Comparison of ENCODE assay signal across 15 cellular contexts in the genomic region with DNA sequence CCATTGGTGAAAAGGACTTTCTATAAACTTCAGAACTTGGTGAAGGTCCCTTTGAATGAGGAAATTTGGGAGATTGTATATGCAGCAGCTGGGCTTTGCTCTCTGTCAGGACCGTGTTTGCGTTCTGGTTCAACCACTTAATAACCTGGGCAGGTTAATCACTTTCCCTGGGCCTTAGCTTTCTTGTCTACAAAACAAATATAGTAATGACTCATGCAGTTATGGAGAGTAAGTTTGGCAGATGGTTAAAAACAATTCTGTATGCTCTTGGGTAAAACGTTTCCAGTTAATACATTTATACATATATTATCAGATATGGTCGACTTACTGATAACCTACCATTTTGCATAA.
A peak's percentile ranks its signal among the peaks of the same experiment; 100 is the strongest.
DNase-seq lines count a peak whose midpoint lies in the region; ATAC-seq, FAIRE-seq and TF ChIP-seq lines count a peak whose summit lies in the region.
"Had no signal": no experiment of that assay in that cellular context is flagged by ENCODE, and none has a peak within 500 bp of the region (broad histone marks: within the 10 kb centered on the region; RNA-seq: fewer than 3 reads in every experiment).

No MANE protein-coding gene starts in this region.

- no peak for FAIRE-seq in bronchial epithelial cell (lab: Jason Lieb, UNC)
- no peak for FAIRE-seq in GM12891 (lab: Jason Lieb, UNC)
- FAIRE-seq: H1 had no signal

- peaks cover 1% of the 10 kb centered on the region for H3K36me3 ChIP-seq in bronchial epithelial cell (ENCODE audit: control insufficient read depth, insufficient read depth, low read length)
- no peaks in the 10 kb centered on the region for H3K36me3 ChIP-seq in CD8-positive, alpha-beta memory T cell (ENCODE audit: insufficient read depth, low read length)
- H3K36me3 ChIP-seq: BLaER1 treated with 17β-estradiol and CSF1 and Interleukin-3, amounts not matched to agents 10 nM and 100 nM; gastroesophageal sphincter had no signal

- TF ChIP-seq CTCF in bronchial epithelial cell (IDR thresholded peaks at IDR 0.05; ENCODE audit: insufficient read depth, low read length, severe bottlenecking) = no peak
- no peak for TF ChIP-seq CTCF in nephron (IDR thresholded peaks at IDR 0.05; ENCODE audit: unreplicated experiment in 3 of 3)

- no peaks in the 10 kb centered on the region for H3K4me1 ChIP-seq in CD8-positive, alpha-beta memory T cell (ENCODE audit: insufficient read depth, low read length)
- H3K4me1 ChIP-seq: BLaER1 treated with 17β-estradiol and CSF1 and Interleukin-3, amounts not matched to agents 10 nM and 100 nM had no signal

- no peaks in the 10 kb centered on the region for H3K27me3 Mint-ChIP-seq in nephron (ENCODE audit: low read depth)
- peaks cover 7 to 9% of the 10 kb centered on the region in 2 donors for H3K27me3 Mint-ChIP-seq in CD8-positive, alpha-beta memory T cell
- H3K27me3 Mint-ChIP-seq in activated T-cell treated with anti-CD3 and anti-CD28 coated beads, Interleukin-2, amount 50 U/mL, for 4 hours (ENCODE audit: low read depth) = no peaks in the 10 kb centered on the region
- H3K27me3 Mint-ChIP-seq: activated CD4-positive, alpha-beta T cell treated with anti-CD3 and anti-CD28 coated beads, Interleukin-2, amount 10 ng/mL, durations not matched to agents 7 days and 5 days had no signal

- no peak for ATAC-seq in activated T-cell treated with anti-CD3 and anti-CD28 coated beads, Interleukin-2, amount 50 U/mL, for 4 hours
- ATAC-seq: gastroesophageal sphincter had no signal

- H3K4me1 Mint-ChIP-seq in nephron = peaks cover 21% of the 10 kb centered on the region
- no peaks in the 10 kb centered on the region for H3K4me1 Mint-ChIP-seq in CD8-positive, alpha-beta memory T cell
- no peaks in the 10 kb centered on the region for H3K4me1 Mint-ChIP-seq in activated T-cell treated with anti-CD3 and anti-CD28 coated beads, Interleukin-2, amount 50 U/mL, for 4 hours (ENCODE audit: low read depth)
- H3K4me1 Mint-ChIP-seq: activated CD4-positive, alpha-beta T cell treated with anti-CD3 and anti-CD28 coated beads, Interleukin-2, amount 10 ng/mL, durations not matched to agents 7 days and 5 days; IgD-negative memory B cell had no signal

- peaks cover 5% of the 10 kb centered on the region for H3K36me3 Mint-ChIP-seq in nephron (ENCODE audit: low read depth)
- H3K36me3 Mint-ChIP-seq in CD8-positive, alpha-beta memory T cell = no peaks in the 10 kb centered on the region
- H3K36me3 Mint-ChIP-seq in activated T-cell treated with anti-CD3 and anti-CD28 coated beads, Interleukin-2, amount 50 U/mL, for 4 hours (ENCODE audit: insufficient read depth) = no peaks in the 10 kb centered on the region
- H3K36me3 Mint-ChIP-seq: IgD-negative memory B cell had no signal

- H3K4me3 Mint-ChIP-seq in nephron = no peak overlapping the region
- no peak overlapping the region for H3K4me3 Mint-ChIP-seq in CD8-positive, alpha-beta memory T cell
- H3K4me3 Mint-ChIP-seq in activated T-cell treated with anti-CD3 and anti-CD28 coated beads, Interleukin-2, amount 50 U/mL, for 4 hours = no peak overlapping the region
- H3K4me3 Mint-ChIP-seq: activated CD4-positive, alpha-beta T cell treated with anti-CD3 and anti-CD28 coated beads, Interleukin-2, amount 10 ng/mL, durations not matched to agents 7 days and 5 days; IgD-negative memory B cell had no signal

- CTCF ChIA-PET in CD8-positive, alpha-beta memory T cell (lab: Charles Lee) = no interaction called here

- DNase-seq in DMS153 treated with DMSO at 0.1 percent for 48 hours (lab: John Stamatoyannopoulos, UW; ENCODE audit: unreplicated experiment) = peak; percentile 24
- peak; percentile 22 for DNase-seq in NCI-H2196 (lab: John Stamatoyannopoulos, UW; ENCODE audit: unreplicated experiment)
- DNase-seq in bronchial epithelial cell (ENCODE audit: low read depth) = peak; percentile 89
- no peak for DNase-seq in NCI-H82 (lab: John Stamatoyannopoulos, UW)
- no peak for DNase-seq in CD8-positive, alpha-beta memory T cell
- no peak for DNase-seq in GM12891 (ENCODE audit: insufficient read length, low spot score)
- DNase-seq in activated T-cell treated with anti-CD3 and anti-CD28 coated beads, Interleukin-2, amount 50 U/mL, for 4 hours = no peak
- DNase-seq: activated CD4-positive, alpha-beta T cell treated with anti-CD3 and anti-CD28 coated beads, Interleukin-2, amount 10 ng/mL, durations not matched to agents 7 days and 5 days; cortex of kidney; NCI-H526 had no signal

- H3K9me3 ChIP-seq in CD8-positive, alpha-beta memory T cell (ENCODE audit: low read length) = no peaks in the 10 kb centered on the region
- H3K9me3 ChIP-seq: gastroesophageal sphincter had no signal

- H3K9me3 Mint-ChIP-seq in nephron = no peaks in the 10 kb centered on the region
- H3K9me3 Mint-ChIP-seq in CD8-positive, alpha-beta memory T cell = no peaks in the 10 kb centered on the region
- H3K9me3 Mint-ChIP-seq in activated T-cell treated with anti-CD3 and anti-CD28 coated beads, Interleukin-2, amount 50 U/mL, for 4 hours = no peaks in the 10 kb centered on the region
- H3K9me3 Mint-ChIP-seq: activated CD4-positive, alpha-beta T cell treated with anti-CD3 and anti-CD28 coated beads, Interleukin-2, amount 10 ng/mL, durations not matched to agents 7 days and 5 days; IgD-negative memory B cell had no signal

- no peak for TF ChIP-seq POLR2A in GM12891 (IDR thresholded peaks at IDR 0.05; ENCODE audit: low read depth, low read length)

- no peak overlapping the region for H3K27ac ChIP-seq in CD8-positive, alpha-beta memory T cell (ENCODE audit: low read depth, low read length)
- H3K27ac ChIP-seq: BLaER1 treated with 17β-estradiol and CSF1 and Interleukin-3, amounts not matched to agents 10 nM and 100 nM; gastroesophageal sphincter had no signal

- peak overlapping the region in 2 of 3 experiments; percentile 23 to 75 for H3K27ac Mint-ChIP-seq in nephron
- H3K27ac Mint-ChIP-seq in CD8-positive, alpha-beta memory T cell = no peak overlapping the region
- H3K27ac Mint-ChIP-seq: activated CD4-positive, alpha-beta T cell treated with anti-CD3 and anti-CD28 coated beads, Interleukin-2, amount 10 ng/mL, durations not matched to agents 7 days and 5 days; IgD-negative memory B cell had no signal

- H3K27me3 ChIP-seq in bronchial epithelial cell (ENCODE audit: control insufficient read depth, insufficient read depth, low read length) = no peaks in the 10 kb centered on the region
- H3K27me3 ChIP-seq in CD8-positive, alpha-beta memory T cell (ENCODE audit: insufficient read depth, low read length, poor library complexity, severe bottlenecking) = no peaks in the 10 kb centered on the region
- H3K27me3 ChIP-seq: BLaER1 treated with 17β-estradiol and CSF1 and Interleukin-3, amounts not matched to agents 10 nM and 100 nM; gastroesophageal sphincter had no signal

- no peak overlapping the region for H3K4me3 ChIP-seq in bronchial epithelial cell (ENCODE audit: low read depth, low read length)
- H3K4me3 ChIP-seq in CD8-positive, alpha-beta memory T cell (ENCODE audit: low read length) = no peak overlapping the region
- H3K4me3 ChIP-seq: BLaER1 treated with 17β-estradiol and CSF1 and Interleukin-3, amounts not matched to agents 10 nM and 100 nM; gastroesophageal sphincter had no signal

- POLR2A ChIA-PET in CD8-positive, alpha-beta memory T cell (lab: Charles Lee) = no interaction called here

TF ChIP-seq in GM12891, 5 proteins besides CTCF, POLR2A, EP300 and RAD21:
- TF ChIP-seq SPI1 (IDR thresholded peaks at IDR 0.05; ENCODE audit: low read depth, low read length) = no peak
- TF ChIP-seq POU2F2 (IDR thresholded peaks at IDR 0.05; ENCODE audit: low read depth, low read length) = no peak
- TF ChIP-seq TAF1 (IDR thresholded peaks at IDR 0.05; ENCODE audit: low read depth, low read length) = no peak
- TF ChIP-seq PAX5 (IDR thresholded peaks at IDR 0.05; ENCODE audit: insufficient read depth, low read length, severe bottlenecking) = no peak
- no peak for TF ChIP-seq POLR2AphosphoS5 (IDR thresholded peaks at IDR 0.05; ENCODE audit: low read depth, low read length)

Comparison
In these comparisons a context has a peak if more than half of its experiments do, and no peak if none do; other contexts are left out.
1. DNase-seq: peak in DMS153 treated with DMSO at 0.1 percent for 48 hours (single experiment), NCI-H2196 (single experiment) and bronchial epithelial cell (single experiment); none in NCI-H82 (single experiment), CD8-positive, alpha-beta memory T cell (0 of 5), GM12891 (single experiment) and activated T-cell treated with anti-CD3 and anti-CD28 coated beads, Interleukin-2, amount 50 U/mL, for 4 hours (single experiment).
2. H3K27ac Mint-ChIP-seq: peak in nephron (2 of 3); none in CD8-positive, alpha-beta memory T cell (0 of 8).